In genomic region chr13:101579291-101579802, GRCh38 we compare ENCODE assay signal across 12 cellular contexts.
DNase-seq lines count a peak whose midpoint lies in the region; ATAC-seq, FAIRE-seq and TF ChIP-seq lines count a peak whose summit lies in the region.
"Had no signal": no experiment of that assay in that cellular context is flagged by ENCODE, and none has a peak within 500 bp of the region (broad histone marks: within the 10 kb centered on the region; RNA-seq: fewer than 3 reads in every experiment).

No MANE protein-coding gene starts in this region.

- no peak for ATAC-seq in HG03439 (IDR thresholded peaks at IDR 0.05; ENCODE audit: unreplicated experiment)
- ATAC-seq in stimulated activated effector memory CD8-positive, alpha-beta T cell treated with anti-CD3 and anti-CD28 coated beads, Interleukin-12 subunit alpha, Interleukin-12 subunit beta, amount 100 ng/mL, for 72 hours, result no peak
- ATAC-seq: pancreas had no signal

- no peak overlapping the region for H2AFZ ChIP-seq in GM23248

- H3K27ac ChIP-seq in GM23248, result no peak overlapping the region
- H3K27ac ChIP-seq: pancreas had no signal

- peaks cover 3% of the 10 kb centered on the region for H3K27me3 Mint-ChIP-seq in Caco-2 (ENCODE audit: insufficient read depth, unreplicated experiment)

- H3K4me3 Mint-ChIP-seq in Caco-2 (ENCODE audit: unreplicated experiment), result no peak overlapping the region
- H3K4me3 Mint-ChIP-seq in stimulated activated effector memory CD8-positive, alpha-beta T cell treated with anti-CD3 and anti-CD28 coated beads, Interleukin-12 subunit alpha, Interleukin-12 subunit beta, amount 100 ng/mL, for 72 hours, result no peak overlapping the region
- H3K4me3 Mint-ChIP-seq: activated CD4-positive, alpha-beta memory T cell treated with anti-CD3 and anti-CD28 coated beads for 36 hours; activated naive CD4-positive, alpha-beta T cell treated with anti-CD3 and anti-CD28 coated beads, Interleukin-2, amount 50 U/mL, for 24 hours had no signal

- FAIRE-seq in D721Med (lab: Jason Lieb, UNC), result no peak
- FAIRE-seq: pancreas had no signal

- H3K4me2 ChIP-seq in GM23248 (ENCODE audit: unreplicated experiment), result no peak overlapping the region

- no peak overlapping the region for H3K27ac Mint-ChIP-seq in Caco-2 (ENCODE audit: unreplicated experiment)
- no peak overlapping the region for H3K27ac Mint-ChIP-seq in stimulated activated effector memory CD8-positive, alpha-beta T cell treated with anti-CD3 and anti-CD28 coated beads, Interleukin-12 subunit alpha, Interleukin-12 subunit beta, amount 100 ng/mL, for 72 hours
- H3K27ac Mint-ChIP-seq: activated CD4-positive, alpha-beta memory T cell treated with anti-CD3 and anti-CD28 coated beads for 36 hours; activated naive CD4-positive, alpha-beta T cell treated with anti-CD3 and anti-CD28 coated beads, Interleukin-2, amount 50 U/mL, for 24 hours had no signal

- H3K36me3 Mint-ChIP-seq in Caco-2 (ENCODE audit: insufficient read depth, unreplicated experiment), result no peaks in the 10 kb centered on the region
- H3K36me3 Mint-ChIP-seq in stimulated activated effector memory CD8-positive, alpha-beta T cell treated with anti-CD3 and anti-CD28 coated beads, Interleukin-12 subunit alpha, Interleukin-12 subunit beta, amount 100 ng/mL, for 72 hours, result no peaks in the 10 kb centered on the region
- H3K36me3 Mint-ChIP-seq: activated CD4-positive, alpha-beta memory T cell treated with anti-CD3 and anti-CD28 coated beads for 36 hours; activated naive CD4-positive, alpha-beta T cell treated with anti-CD3 and anti-CD28 coated beads, Interleukin-2, amount 50 U/mL, for 24 hours had no signal

- CTCF ChIA-PET in Caco-2 (lab: Charles Lee), result no interaction called here

- intact Hi-C loops in Caco-2 (cut with micrococcal nuclease; ENCODE audit: unreplicated experiment), result no loop called here

- H3K79me2 ChIP-seq in GM23248 (ENCODE audit: insufficient read depth), result peaks cover 25% of the 10 kb centered on the region

- peak; percentile 25 for DNase-seq in GM23248
- peak; percentile 58 for DNase-seq in NCI-H226
- peak; percentile 64 for DNase-seq in dermis blood vessel endothelial cell
- DNase-seq in myocyte (ENCODE audit: low read depth), result peak; percentile 22
- DNase-seq in Caco-2, result no peak
- no peak for DNase-seq in D721Med (ENCODE audit: insufficient read length, low spot score)
- DNase-seq in stimulated activated effector memory CD8-positive, alpha-beta T cell treated with anti-CD3 and anti-CD28 coated beads, Interleukin-12 subunit alpha, Interleukin-12 subunit beta, amount 100 ng/mL, for 72 hours (ENCODE audit: low spot score in 2 of 2), result no peak
- DNase-seq: activated CD4-positive, alpha-beta memory T cell treated with anti-CD3 and anti-CD28 coated beads for 36 hours; NCI-H526; pancreas had no signal

- in situ Hi-C loops in GM23248 (cut with MboI), result no loop called here

- BruUV-seq in Caco-2 (replicated peaks; lab: Mats Ljungman, UMichigan), result no TSS peak

- WGBS in GM23248 (ENCODE audit: low coverage in 1 of 2, low lambda C conversion rate in 2 of 2, missing lambda C conversion rate in 2 of 2), 2 experiments, result 85 to 92% methylated on average over 4 of the region's 4 CpGs

- TF ChIP-seq CTCF in Caco-2 (IDR thresholded peaks at IDR 0.05; ENCODE audit: insufficient read depth in 1 of 2, low read depth in 1 of 2, low read length in 1 of 2, severe bottlenecking in 1 of 2, unreplicated experiment in 1 of 2), result no peak
- no peak for TF ChIP-seq CTCF in D721Med (IDR thresholded peaks at IDR 0.05; ENCODE audit: insufficient read depth, missing control alignments)

- H3K4me1 ChIP-seq in GM23248 (ENCODE audit: insufficient read depth) (peaks cover 18% of the 10 kb centered on the region), Caco-2 (no peaks in the 10 kb centered on the region)
- H3K4me1 ChIP-seq: pancreas had no signal

- no peak overlapping the region for H3K4me3 ChIP-seq in GM23248
- H3K4me3 ChIP-seq in Caco-2 (ENCODE audit: low read depth, low read length), result no peak overlapping the region
- H3K4me3 ChIP-seq: pancreas had no signal

- H4K20me1 ChIP-seq in GM23248 (ENCODE audit: insufficient read depth), result peaks cover 5% of the 10 kb centered on the region; the same call in 1 of the 2 replicates

- H3K9me3 ChIP-seq in GM23248 (ENCODE audit: low read depth), result no peaks in the 10 kb centered on the region
- no peaks in the 10 kb centered on the region for H3K9me3 ChIP-seq in Caco-2
- H3K9me3 ChIP-seq: pancreas had no signal

- H3F3A ChIP-seq in GM23248 (ENCODE audit: insufficient read depth), result peaks cover 6% of the 10 kb centered on the region; the same call in 1 of the 2 replicates

- H3K27me3 ChIP-seq in GM23248 (replicated peaks; ENCODE audit: insufficient read depth) (no peaks in the 10 kb centered on the region), Caco-2 (replicated peaks; ENCODE audit: control insufficient read depth, insufficient read depth, low read length) (no peaks in the 10 kb centered on the region)
- H3K27me3 ChIP-seq: pancreas had no signal

- POLR2A ChIA-PET in Caco-2 (lab: Charles Lee), result no interaction called here

- H3K9me3 Mint-ChIP-seq in Caco-2 (ENCODE audit: unreplicated experiment), result no peaks in the 10 kb centered on the region
- H3K9me3 Mint-ChIP-seq in stimulated activated effector memory CD8-positive, alpha-beta T cell treated with anti-CD3 and anti-CD28 coated beads, Interleukin-12 subunit alpha, Interleukin-12 subunit beta, amount 100 ng/mL, for 72 hours, result no peaks in the 10 kb centered on the region
- H3K9me3 Mint-ChIP-seq: activated CD4-positive, alpha-beta memory T cell treated with anti-CD3 and anti-CD28 coated beads for 36 hours; activated naive CD4-positive, alpha-beta T cell treated with anti-CD3 and anti-CD28 coated beads, Interleukin-2, amount 50 U/mL, for 24 hours had no signal

- no peaks in the 10 kb centered on the region for H3K9me2 ChIP-seq in GM23248 (ENCODE audit: insufficient read depth)

- H3K9ac ChIP-seq in GM23248, result no peak overlapping the region

- H3K36me3 ChIP-seq in GM23248 (ENCODE audit: low read depth) (peaks cover 41% of the 10 kb centered on the region), Caco-2 (ENCODE audit: control insufficient read depth, insufficient read depth, low read length) (no peaks in the 10 kb centered on the region)
- H3K36me3 ChIP-seq: pancreas had no signal

- H3K4me1 Mint-ChIP-seq in Caco-2 (ENCODE audit: low read depth, unreplicated experiment), result no peaks in the 10 kb centered on the region
- no peaks in the 10 kb centered on the region for H3K4me1 Mint-ChIP-seq in stimulated activated effector memory CD8-positive, alpha-beta T cell treated with anti-CD3 and anti-CD28 coated beads, Interleukin-12 subunit alpha, Interleukin-12 subunit beta, amount 100 ng/mL, for 72 hours
- H3K4me1 Mint-ChIP-seq: activated naive CD4-positive, alpha-beta T cell treated with anti-CD3 and anti-CD28 coated beads, Interleukin-2, amount 50 U/mL, for 24 hours had no signal

Comparison
In these comparisons a context has a peak if more than half of its experiments do, and no peak if none do; other contexts are left out.
1. DNase-seq: peak in GM23248 (single experiment), NCI-H226 (single experiment), dermis blood vessel endothelial cell (single experiment) and myocyte (single experiment); none in Caco-2 (0 of 2), D721Med (single experiment) and stimulated activated effector memory CD8-positive, alpha-beta T cell treated with anti-CD3 and anti-CD28 coated beads, Interleukin-12 subunit alpha, Interleukin-12 subunit beta, amount 100 ng/mL, for 72 hours (0 of 2).